Comparison of ENCODE assay signal across 8 cellular contexts in genomic region chr10:96831200-96831866, GRCh38. TPM values are rescaled to one million over a fixed set of nuclear protein-coding genes. Genes with fewer than 3 reads are reported as not detected.
A peak's percentile ranks its signal among the peaks of the same experiment; 100 is the strongest.
DNase-seq lines count a peak whose midpoint lies in the region; ATAC-seq and TF ChIP-seq lines count a peak whose summit lies in the region.

No MANE protein-coding gene starts in this region.

- peaks cover 2% of the 10 kb centered on the region for H3K27me3 ChIP-seq in kidney epithelial cell (ENCODE audit: control insufficient read depth, insufficient read depth, low read length)

- H3K27ac ChIP-seq in temporal lobe (ENCODE audit: low read depth, low read length), result peak overlapping the region; percentile 79

- no peak for TF ChIP-seq CTCF in kidney epithelial cell (IDR thresholded peaks at IDR 0.05; ENCODE audit: insufficient read depth, low read length, poor library complexity, severe bottlenecking)

- no peak for DNase-seq in activated CD4-positive, alpha-beta T cell treated with anti-CD3 and anti-CD28 coated beads for 36 hours
- DNase-seq in activated CD4-positive, alpha-beta T cell treated with anti-CD3 and anti-CD28 coated beads for 4 hours, result no peak
- DNase-seq in activated naive CD8-positive, alpha-beta T cell treated with anti-CD3 and anti-CD28 coated beads for 36 hours, result no peak
- DNase-seq in kidney epithelial cell (ENCODE audit: low read depth) (no peak), iPS-NIHi11 (ENCODE audit: low spot score) (no peak)

- H3K4me3 ChIP-seq in kidney epithelial cell (ENCODE audit: low read depth, low read length), result peak overlapping the region; percentile 90

- peak overlapping the region; percentile 86 for H3K4me3 Mint-ChIP-seq in activated CD4-positive, alpha-beta T cell treated with anti-CD3 and anti-CD28 coated beads for 36 hours
- peak overlapping the region; percentile 86 for H3K4me3 Mint-ChIP-seq in activated naive CD8-positive, alpha-beta T cell treated with anti-CD3 and anti-CD28 coated beads for 36 hours

- intact Hi-C loops in activated CD4-positive, alpha-beta T cell treated with anti-CD3 and anti-CD28 coated beads for 36 hours (cut with DNase I, micrococcal nuclease), result loop anchor here (5.0 to 10.0 kb wide), 7 partner anchors 437 to 1301 kb away; partner anchors contain the start of genes CCNJ (in 1 of the 2), FRAT1 (in 1 of the 2), PGAM1 (in 1 of the 2) and R3HCC1L (in 1 of the 2)

- CTCF ChIA-PET in activated CD4-positive, alpha-beta T cell treated with anti-CD3 and anti-CD28 coated beads for 36 hours (lab: Charles Lee), result no interaction called here

- peak overlapping the region; percentile 96 for H3K27ac Mint-ChIP-seq in activated CD4-positive, alpha-beta T cell treated with anti-CD3 and anti-CD28 coated beads for 36 hours
- peak overlapping the region; percentile 94 for H3K27ac Mint-ChIP-seq in activated naive CD8-positive, alpha-beta T cell treated with anti-CD3 and anti-CD28 coated beads for 36 hours

- H3K36me3 ChIP-seq in kidney epithelial cell (ENCODE audit: control insufficient read depth, insufficient read depth, low read length), result no peaks in the 10 kb centered on the region

- POLR2A ChIA-PET in activated CD4-positive, alpha-beta T cell treated with anti-CD3 and anti-CD28 coated beads for 36 hours (lab: Charles Lee), result no interaction called here

- peaks cover 44% of the 10 kb centered on the region for H3K4me1 Mint-ChIP-seq in activated CD4-positive, alpha-beta T cell treated with anti-CD3 and anti-CD28 coated beads for 36 hours
- H3K4me1 Mint-ChIP-seq in activated naive CD8-positive, alpha-beta T cell treated with anti-CD3 and anti-CD28 coated beads for 36 hours, result peaks cover 44% of the 10 kb centered on the region

- no peak for ATAC-seq in activated CD4-positive, alpha-beta T cell treated with anti-CD3 and anti-CD28 coated beads for 36 hours
- no peak for ATAC-seq in GM18861 (IDR thresholded peaks at IDR 0.05; ENCODE audit: unreplicated experiment)
- no peak for ATAC-seq in GM18909 (IDR thresholded peaks at IDR 0.05; ENCODE audit: poor library complexity, unreplicated experiment)

- H3K27me3 Mint-ChIP-seq in activated CD4-positive, alpha-beta T cell treated with anti-CD3 and anti-CD28 coated beads for 36 hours, result no peaks in the 10 kb centered on the region
- no peaks in the 10 kb centered on the region for H3K27me3 Mint-ChIP-seq in activated naive CD8-positive, alpha-beta T cell treated with anti-CD3 and anti-CD28 coated beads for 36 hours

- H3K36me3 Mint-ChIP-seq in activated CD4-positive, alpha-beta T cell treated with anti-CD3 and anti-CD28 coated beads for 36 hours (ENCODE audit: low read depth), result peaks cover 4% of the 10 kb centered on the region
- peaks cover 19% of the 10 kb centered on the region for H3K36me3 Mint-ChIP-seq in activated naive CD8-positive, alpha-beta T cell treated with anti-CD3 and anti-CD28 coated beads for 36 hours

- H3K9me3 Mint-ChIP-seq in activated CD4-positive, alpha-beta T cell treated with anti-CD3 and anti-CD28 coated beads for 36 hours (ENCODE audit: low read depth), result no peaks in the 10 kb centered on the region
- H3K9me3 Mint-ChIP-seq in activated naive CD8-positive, alpha-beta T cell treated with anti-CD3 and anti-CD28 coated beads for 36 hours, result no peaks in the 10 kb centered on the region

RNA-seq across cellular contexts. Expression of gene LCOR, which starts 0.8 kb away (rescaled TPM):
- 10 to 100 TPM; 22.0 to 23.4 TPM for total RNA-seq in activated CD4-positive, alpha-beta T cell treated with anti-CD3 and anti-CD28 coated beads for 36 hours
- 10 to 100 TPM; 25.9 to 27.6 TPM for total RNA-seq in activated naive CD8-positive, alpha-beta T cell treated with anti-CD3 and anti-CD28 coated beads for 36 hours
- 27.2 and 29.8 TPM in 2 replicates for total RNA-seq in kidney epithelial cell
- 47.7 TPM for total RNA-seq in temporal lobe
